Comparison of ENCODE assay signal across 14 cellular contexts in the genomic region with DNA sequence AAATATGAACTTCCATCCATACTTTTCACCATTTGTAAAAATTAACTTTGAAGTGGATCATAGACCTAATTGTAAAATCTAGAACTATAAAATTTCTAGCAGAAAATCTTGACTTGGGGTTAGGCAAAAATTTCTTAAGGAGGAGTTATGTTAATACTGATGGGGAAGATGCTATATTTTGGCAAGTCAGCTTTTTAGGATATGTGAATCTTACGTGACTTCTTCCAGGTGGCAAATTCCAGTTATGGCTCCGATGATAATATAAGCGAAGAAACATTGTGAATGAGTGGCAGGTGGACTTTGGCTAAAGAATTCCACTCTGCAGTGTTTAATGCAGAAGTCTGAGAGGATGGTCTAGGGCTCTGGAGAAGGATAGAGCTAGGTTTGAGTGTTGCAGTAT. TPM values are rescaled to one million over a fixed set of nuclear protein-coding genes. Genes with fewer than 3 reads are reported as not detected.
A peak's percentile ranks its signal among the peaks of the same experiment; 100 is the strongest.
DNase-seq lines count a peak whose midpoint lies in the region; ATAC-seq and TF ChIP-seq lines count a peak whose summit lies in the region.
"Had no signal": no experiment of that assay in that cellular context is flagged by ENCODE, and none has a peak within 500 bp of the region (broad histone marks: within the 10 kb centered on the region; RNA-seq: fewer than 3 reads in every experiment).

No MANE protein-coding gene starts in this region.

- H3K27ac ChIP-seq in CD4-positive, alpha-beta memory T cell (ENCODE audit: low read depth, low read length): no peak overlapping the region
- H3K27ac ChIP-seq in HL-60 (replicated peaks): no peak overlapping the region
- H3K27ac ChIP-seq: upper lobe of right lung, VCaP had no signal

- DNase-seq in CD4-positive, alpha-beta memory T cell: no peak
- no peak for DNase-seq in HL-60 (ENCODE audit: low read depth in 1 of 2, low spot score in 1 of 2)
- DNase-seq in activated T-helper 2 cell treated with anti-CD3 and anti-CD28 coated beads, Interferon-gamma antibody, Interleukin-2, Interleukin-4, amounts not matched to agents 10 μg/mL and 5 μg/mL and 100 μg/mL, durations not matched to agents 14 hours and 24 hours and 36 hours (ENCODE audit: low spot score): no peak
- DNase-seq in naive B cell: no peak
- no peak for DNase-seq in SIG-M5 (lab: John Stamatoyannopoulos, UW)
- no peak for DNase-seq in G401 (ENCODE audit: low spot score)
- no peak for DNase-seq in SHP77 (lab: John Stamatoyannopoulos, UW)
- DNase-seq in NCI-H2029 (lab: John Stamatoyannopoulos, UW): no peak
- DNase-seq: amniotic stem cell, erythroblast, MV-4-11, posterior cingulate gyrus, upper lobe of right lung had no signal

- H3K36me3 ChIP-seq in CD4-positive, alpha-beta memory T cell (ENCODE audit: insufficient read depth, low read length): no peaks in the 10 kb centered on the region
- H3K36me3 ChIP-seq: upper lobe of right lung had no signal

- peaks cover 22% of the 10 kb centered on the region for H3K4me1 ChIP-seq in CD4-positive, alpha-beta memory T cell (ENCODE audit: insufficient read depth, low read length)
- H3K4me1 ChIP-seq: upper lobe of right lung had no signal

- in situ Hi-C loops in G401 (cut with HindIII; ENCODE audit: low sequenced_read_pairs): no loop called here

- peaks cover 0 to 5% (median 0%) of the 10 kb centered on the region in 8 donors for H3K9me3 Mint-ChIP-seq in CD4-positive, alpha-beta memory T cell
- peaks cover 3% of the 10 kb centered on the region for H3K9me3 Mint-ChIP-seq in activated T-helper 2 cell treated with anti-CD3 and anti-CD28 coated beads, Interferon-gamma antibody, Interleukin-2, Interleukin-4, amounts not matched to agents 10 μg/mL and 5 μg/mL and 100 μg/mL, durations not matched to agents 14 hours and 24 hours and 36 hours
- peaks cover 0 to 5% (median 0%) of the 10 kb centered on the region in 7 donors for H3K9me3 Mint-ChIP-seq in naive B cell

- intact Hi-C loops in CD4-positive, alpha-beta memory T cell (cut with micrococcal nuclease): loop anchor here (10.0 kb wide), 3 partner anchors 302 to 1242 kb away; no protein-coding TSS in a partner anchor
- intact Hi-C loops in activated T-helper 2 cell treated with anti-CD3 and anti-CD28 coated beads, Interferon-gamma antibody, Interleukin-2, Interleukin-4, amounts not matched to agents 10 μg/mL and 5 μg/mL and 100 μg/mL, durations not matched to agents 14 hours and 24 hours and 36 hours (cut with micrococcal nuclease): no loop called here

- peaks cover 0 to under 1% of the 10 kb centered on the region in 2 donors for H3K36me3 Mint-ChIP-seq in CD4-positive, alpha-beta memory T cell
- H3K36me3 Mint-ChIP-seq in activated T-helper 2 cell treated with anti-CD3 and anti-CD28 coated beads, Interferon-gamma antibody, Interleukin-2, Interleukin-4, amounts not matched to agents 10 μg/mL and 5 μg/mL and 100 μg/mL, durations not matched to agents 14 hours and 24 hours and 36 hours (ENCODE audit: low read depth): peaks cover 37% of the 10 kb centered on the region
- H3K36me3 Mint-ChIP-seq in naive B cell: peaks cover 0 to 7% of the 10 kb centered on the region in 2 donors

- POLR2A ChIA-PET in CD4-positive, alpha-beta memory T cell (lab: Charles Lee; ENCODE audit: partially characterized antibody): no interaction called here

- H3K27ac Mint-ChIP-seq in CD4-positive, alpha-beta memory T cell: peak overlapping the region in 4 of 7 donors; percentile 57 to 84 (median 70)
- peak overlapping the region; percentile 74 for H3K27ac Mint-ChIP-seq in activated T-helper 2 cell treated with anti-CD3 and anti-CD28 coated beads, Interferon-gamma antibody, Interleukin-2, Interleukin-4, amounts not matched to agents 10 μg/mL and 5 μg/mL and 100 μg/mL, durations not matched to agents 14 hours and 24 hours and 36 hours
- H3K27ac Mint-ChIP-seq in naive B cell: peak overlapping the region in 2 of 6 donors; percentile 34 to 36

- H3K9me3 ChIP-seq in CD4-positive, alpha-beta memory T cell (ENCODE audit: control insufficient read depth in 1 of 2, low read length in 2 of 2): no peaks in the 10 kb centered on the region
- H3K9me3 ChIP-seq: upper lobe of right lung had no signal

- H3K4me3 ChIP-seq in CD4-positive, alpha-beta memory T cell (ENCODE audit: low read length in 2 of 2): no peak overlapping the region
- peak overlapping the region; percentile 70 for H3K4me3 ChIP-seq in HL-60 (replicated peaks; ENCODE audit: insufficient read depth, low read length)

- H3K27me3 Mint-ChIP-seq in CD4-positive, alpha-beta memory T cell: no peaks in the 10 kb centered on the region
- H3K27me3 Mint-ChIP-seq in activated T-helper 2 cell treated with anti-CD3 and anti-CD28 coated beads, Interferon-gamma antibody, Interleukin-2, Interleukin-4, amounts not matched to agents 10 μg/mL and 5 μg/mL and 100 μg/mL, durations not matched to agents 14 hours and 24 hours and 36 hours (ENCODE audit: low read depth): peaks cover 5% of the 10 kb centered on the region
- peaks cover 0 to 6% (median 0%) of the 10 kb centered on the region in 3 donors for H3K27me3 Mint-ChIP-seq in naive B cell

- no peak for TF ChIP-seq CTCF in HL-60 (IDR thresholded peaks at IDR 0.05; ENCODE audit: insufficient read depth, low read length)

- no peaks in the 10 kb centered on the region for H3K27me3 ChIP-seq in CD4-positive, alpha-beta memory T cell (ENCODE audit: insufficient read depth, low read length)
- H3K27me3 ChIP-seq in HL-60 (ENCODE audit: insufficient read depth, poor library complexity, severe bottlenecking): no peaks in the 10 kb centered on the region
- H3K27me3 ChIP-seq: upper lobe of right lung had no signal

- CTCF ChIA-PET in CD4-positive, alpha-beta memory T cell (lab: Charles Lee; ENCODE audit: partially characterized antibody): interaction anchor here (1.5 to 4.7 kb wide), 2 partner anchors 9 to 22 kb away, joined by 3 to 36 read pairs; no protein-coding TSS in a partner anchor

- H3K4me1 Mint-ChIP-seq in CD4-positive, alpha-beta memory T cell: peaks cover 11 to 34% (median 20%) of the 10 kb centered on the region in 4 donors
- H3K4me1 Mint-ChIP-seq in activated T-helper 2 cell treated with anti-CD3 and anti-CD28 coated beads, Interferon-gamma antibody, Interleukin-2, Interleukin-4, amounts not matched to agents 10 μg/mL and 5 μg/mL and 100 μg/mL, durations not matched to agents 14 hours and 24 hours and 36 hours (ENCODE audit: low read depth): peaks cover 31% of the 10 kb centered on the region
- peaks cover 16 to 27% (median 20%) of the 10 kb centered on the region in 3 donors for H3K4me1 Mint-ChIP-seq in naive B cell

- ATAC-seq in naive B cell (ENCODE audit: low read depth in 2 of 2): no peak

- peak overlapping the region; percentile 76 to 87 (median 82) for H3K4me3 Mint-ChIP-seq in CD4-positive, alpha-beta memory T cell
- H3K4me3 Mint-ChIP-seq in activated T-helper 2 cell treated with anti-CD3 and anti-CD28 coated beads, Interferon-gamma antibody, Interleukin-2, Interleukin-4, amounts not matched to agents 10 μg/mL and 5 μg/mL and 100 μg/mL, durations not matched to agents 14 hours and 24 hours and 36 hours (ENCODE audit: low read depth): peak overlapping the region; percentile 86
- peak overlapping the region; percentile 75 to 92 (median 86) for H3K4me3 Mint-ChIP-seq in naive B cell

RNA-seq across cellular contexts. Expression of a gene that starts 1.5 kb away (rescaled TPM):
- total RNA-seq in CD4-positive, alpha-beta memory T cell: 10 to 100 TPM; 26.5 to 31.5 TPM
- 10 to 100 TPM; 26.6 to 49.4 TPM for polyA plus RNA-seq in CD4-positive, alpha-beta memory T cell
- total RNA-seq in activated T-helper 2 cell treated with anti-CD3 and anti-CD28 coated beads, Interferon-gamma antibody, Interleukin-2, Interleukin-4, amounts not matched to agents 10 μg/mL and 5 μg/mL and 100 μg/mL, durations not matched to agents 14 hours and 24 hours and 36 hours: 91.8 and 96.5 TPM in 2 replicates
- 100 to 1,000 TPM in 1 of 6 donors, 10 to 100 TPM in 5; 59.7 to 133 (median 62.8) TPM for polyA plus RNA-seq in naive B cell (ENCODE audit: low read depth in 6 of 6)
- total RNA-seq in G401 (2014; rRNA removed; shearing (Covaris generic)): 55.0 and 79.7 TPM in 2 replicates
